Comparison of ENCODE assay signal across 26 cellular contexts in genomic region chr15:64705006-64705405, GRCh38.
"Had no signal": no experiment of that assay in that cellular context is flagged by ENCODE, and none has a peak within 500 bp of the region (broad histone marks: within the 10 kb centered on the region; RNA-seq: fewer than 3 reads in every experiment).

No MANE protein-coding gene starts in this region.

- H3K9me3 ChIP-seq: body of pancreas, neutrophil, stomach, suprapubic skin, tibial nerve, uterus had no signal

- H3K4me3 Mint-ChIP-seq: activated naive CD8-positive, alpha-beta T cell treated with anti-CD3 and anti-CD28 coated beads, Interleukin-2, amount 10 ng/mL, durations not matched to agents 7 days and 5 days; stimulated activated effector memory CD8-positive, alpha-beta T cell treated with anti-CD3 and anti-CD28 coated beads, Interleukin-12 subunit alpha, Interleukin-12 subunit beta, amount 100 ng/mL, for 72 hours had no signal

- H2AFZ ChIP-seq: parathyroid adenoma had no signal

- FAIRE-seq: colon, endothelial cell of umbilical vein, kidney, TTC549 had no signal

- H3K36me3 ChIP-seq: stomach, suprapubic skin, tibial nerve, uterus had no signal

- H3K27ac Mint-ChIP-seq: activated naive CD8-positive, alpha-beta T cell treated with anti-CD3 and anti-CD28 coated beads, Interleukin-2, amount 10 ng/mL, durations not matched to agents 7 days and 5 days; naive thymus-derived CD4-positive, alpha-beta T cell had no signal

- H3K27me3 Mint-ChIP-seq: activated naive CD8-positive, alpha-beta T cell treated with anti-CD3 and anti-CD28 coated beads, Interleukin-2, amount 10 ng/mL, durations not matched to agents 7 days and 5 days had no signal

- H3K4me3 ChIP-seq: body of pancreas, lung, stomach, suprapubic skin, tibial nerve, uterus had no signal

- H3K27ac ChIP-seq: body of pancreas, neutrophil, parathyroid adenoma, stomach, suprapubic skin, tibial nerve, uterus, WERI-Rb-1 had no signal

- H3K9me3 Mint-ChIP-seq: activated naive CD8-positive, alpha-beta T cell treated with anti-CD3 and anti-CD28 coated beads, Interleukin-2, amount 10 ng/mL, durations not matched to agents 7 days and 5 days; stimulated activated effector memory CD8-positive, alpha-beta T cell treated with anti-CD3 and anti-CD28 coated beads, Interleukin-12 subunit alpha, Interleukin-12 subunit beta, amount 100 ng/mL, for 72 hours had no signal

- H3K27me3 ChIP-seq: body of pancreas, neutrophil, stomach, suprapubic skin, tibial nerve, uterus had no signal

- H3K9ac ChIP-seq: parathyroid adenoma had no signal

- DNase-seq: activated CD4-positive, alpha-beta T cell treated with anti-CD3 and anti-CD28 coated beads for 1 hour; activated CD4-positive, alpha-beta T cell treated with anti-CD3 and anti-CD28 coated beads, Interleukin-2, amount 50 U/mL, for 1 hour; activated naive CD4-positive, alpha-beta T cell treated with Interleukin-2 at 50 U/mL for 16 hours; activated naive CD8-positive, alpha-beta T cell treated with anti-CD3 and anti-CD28 coated beads, Interleukin-2, amount 10 ng/mL, durations not matched to agents 7 days and 5 days; activated T-cell treated with anti-CD3 and anti-CD28 coated beads, Interleukin-2, amount 50 U/mL, for 48 hours; body of pancreas; effector memory CD4-positive, alpha-beta T cell; foreskin melanocyte; kidney; naive thymus-derived CD4-positive, alpha-beta T cell; right cardiac atrium; stimulated activated CD4-positive, alpha-beta T cell treated with anti-CD3 and anti-CD28 coated beads, Interleukin-2, amount 100 ng/mL, for 24 hours; stomach; SW 1271; uterus; WERI-Rb-1 had no signal

- ATAC-seq: body of pancreas; esophagus mucosa; naive thymus-derived CD4-positive, alpha-beta T cell; right cardiac atrium; stimulated activated effector memory CD8-positive, alpha-beta T cell treated with anti-CD3 and anti-CD28 coated beads, Interleukin-12 subunit alpha, Interleukin-12 subunit beta, amount 100 ng/mL, for 72 hours had no signal
